Comparison of ENCODE assay signal across 21 cellular contexts in the genomic region with DNA sequence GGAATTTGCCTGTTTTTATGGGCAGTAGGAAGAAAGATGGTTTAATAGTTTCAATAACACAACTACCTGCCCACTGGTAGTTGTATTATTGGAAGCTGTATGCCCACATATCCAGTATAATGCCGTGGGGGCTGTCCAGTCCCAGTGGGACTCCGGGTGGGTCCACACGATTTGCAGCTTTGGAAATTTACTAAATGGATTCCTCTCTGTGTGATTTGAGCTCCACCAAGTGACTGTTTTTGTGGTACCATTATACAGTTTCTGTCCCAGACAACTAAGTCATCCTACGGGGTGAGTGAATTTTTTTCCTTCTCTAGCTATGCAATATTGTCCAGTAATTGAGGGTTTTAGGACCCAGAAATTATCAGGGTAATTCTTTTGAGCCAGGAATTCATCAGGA.
DNase-seq lines count a peak whose midpoint lies in the region; ATAC-seq and TF ChIP-seq lines count a peak whose summit lies in the region.
"Had no signal": no experiment of that assay in that cellular context is flagged by ENCODE, and none has a peak within 500 bp of the region (broad histone marks: within the 10 kb centered on the region; RNA-seq: fewer than 3 reads in every experiment).

No MANE protein-coding gene starts in this region.

- no peak overlapping the region for H2BK15ac ChIP-seq in neuronal stem cell (ENCODE audit: low read length)

- no peak overlapping the region for H2BK5ac ChIP-seq in neuronal stem cell (ENCODE audit: low read length)

- intact Hi-C loops in lower leg skin (cut with DNase I; ENCODE audit: low total_unique reads): no loop called here

- peak; percentile 18 for TF ChIP-seq CTCF in brain microvascular endothelial cell (IDR thresholded peaks at IDR 0.05; ENCODE audit: low read depth, low read length, missing control alignments)
- no peak for TF ChIP-seq CTCF in lower leg skin (IDR thresholded peaks at IDR 0.05)

- no CpG with 5 or more reads among the region's 4 CpGs for WGBS in neuronal stem cell (ENCODE audit: extremely low coverage in 2 of 2, insufficient read length in 2 of 2, insufficient replicate concordance in 1 of 2), 2 donors
- 55 to 79% methylated on average over 4 of the region's 4 CpGs for WGBS in lower leg skin, 2 donors

- peaks cover 2% of the 10 kb centered on the region for H3K79me1 ChIP-seq in neuronal stem cell (ENCODE audit: low read depth, low read length)

- H2BK120ac ChIP-seq in neuronal stem cell (ENCODE audit: low read depth, low read length): no peak overlapping the region

- no peak overlapping the region for H2BK12ac ChIP-seq in neuronal stem cell (ENCODE audit: low read length)

- no peak overlapping the region for H3K27ac ChIP-seq in brain microvascular endothelial cell
- H3K27ac ChIP-seq in neuronal stem cell (replicated peaks; ENCODE audit: low read length): no peak overlapping the region
- H3K27ac ChIP-seq: 22Rv1, skin epidermis, suprapubic skin had no signal

- no peak overlapping the region for H3K4me2 ChIP-seq in neuronal stem cell (ENCODE audit: insufficient read depth, low read length, poor library complexity, severe bottlenecking)

- no peaks in the 10 kb centered on the region for H3K4me1 ChIP-seq in neuronal stem cell (ENCODE audit: control insufficient read depth in 2 of 2, insufficient read depth in 1 of 2, low read depth in 1 of 2, low read length in 2 of 2)
- H3K4me1 ChIP-seq: suprapubic skin had no signal

- no peak overlapping the region for H2AK5ac ChIP-seq in neuronal stem cell (ENCODE audit: low read depth, low read length)

- no peak overlapping the region for H3K4ac ChIP-seq in neuronal stem cell (ENCODE audit: low read length)

- in situ Hi-C loops in brain microvascular endothelial cell (cut with HindIII; ENCODE audit: low pct_ligation_motif_present, low sequenced_read_pairs): no loop called here

- no peak overlapping the region for H4K8ac ChIP-seq in neuronal stem cell (ENCODE audit: low read depth, low read length)

- H3K18ac ChIP-seq in neuronal stem cell (ENCODE audit: low read length): no peak overlapping the region

- TF ChIP-seq RAD21 in Ishikawa (IDR thresholded peaks at IDR 0.05; ENCODE audit: low read depth): peak; percentile 24; the same call in 1 of the 2 replicates

- no peaks in the 10 kb centered on the region for H3K27me3 ChIP-seq in brain microvascular endothelial cell (replicated peaks)
- no peaks in the 10 kb centered on the region for H3K27me3 ChIP-seq in neuronal stem cell (ENCODE audit: control insufficient read depth in 3 of 3, insufficient read depth in 3 of 3, low read depth in 1 of 3, low read length in 3 of 3)
- H3K27me3 ChIP-seq: suprapubic skin had no signal

- DNase-seq in DMS53 (lab: John Stamatoyannopoulos, UW): peak; percentile 7
- no peak for DNase-seq in DMS53 treated with DMSO at 0.1 percent for 48 hours (lab: John Stamatoyannopoulos, UW; ENCODE audit: unreplicated experiment)
- no peak for DNase-seq in brain microvascular endothelial cell
- DNase-seq in fibroblast of peridontal ligament (ENCODE audit: extremely low read depth): peak; percentile 58
- no peak for DNase-seq in neuronal stem cell (ENCODE audit: low spot score)
- DNase-seq in lower leg skin (ENCODE audit: low spot score in 2 of 2): no peak
- DNase-seq: activated CD4-positive, alpha-beta T cell treated with anti-CD3 and anti-CD28 coated beads, Interleukin-2, amount 50 U/mL, for 4 hours; activated naive CD8-positive, alpha-beta T cell treated with anti-CD3 and anti-CD28 coated beads, Interleukin-2, amount 50 U/mL, for 24 hours; activated T-cell treated with anti-CD3 and anti-CD28 coated beads, Interleukin-2, amount 50 U/mL, for 72 hours; CD4-positive, CD25-positive, alpha-beta regulatory T cell; left ventricle myocardium superior; NCI-H187; NCI-H446 treated with DMSO at 0.1 percent for 48 hours; NCI-H774; stimulated activated naive B cell treated with anti-CD40 and anti-IgM and Interleukin-4, amounts not matched to agents 10 μg/mL and 1 μg/mL and 100 μg/mL, for 72 hours; T-helper 17 cell had no signal

- H4K91ac ChIP-seq in neuronal stem cell (ENCODE audit: low read depth, low read length, poor library complexity): no peak overlapping the region

- TF ChIP-seq POLR2A in lower leg skin (IDR thresholded peaks at IDR 0.05): no peak

- no peak overlapping the region for H3K14ac ChIP-seq in neuronal stem cell (ENCODE audit: low read length)

- H3K23ac ChIP-seq in neuronal stem cell (ENCODE audit: low read depth, low read length, poor library complexity): no peak overlapping the region

- H3K36me3 ChIP-seq in brain microvascular endothelial cell (replicated peaks): peaks cover 3% of the 10 kb centered on the region
- no peaks in the 10 kb centered on the region for H3K36me3 ChIP-seq in neuronal stem cell (replicated peaks in 1 of 2; ENCODE audit: control insufficient read depth in 2 of 2, insufficient read depth in 2 of 2, low read length in 2 of 2)

- H2AFZ ChIP-seq in neuronal stem cell (ENCODE audit: low read length): no peak overlapping the region

- no peak for TF ChIP-seq EP300 in Ishikawa (IDR thresholded peaks at IDR 0.05; ENCODE audit: borderline replicate concordance)

- H3K4me3 ChIP-seq in brain microvascular endothelial cell (ENCODE audit: low read depth, low read length) (no peak overlapping the region), neuronal stem cell (ENCODE audit: low read length in 2 of 2) (no peak overlapping the region), lower leg skin (ENCODE audit: low read depth, poor library complexity, severe bottlenecking) (no peak overlapping the region)
- H3K4me3 ChIP-seq: skin epidermis, suprapubic skin had no signal

- no peak overlapping the region for H3K9ac ChIP-seq in neuronal stem cell (ENCODE audit: low read depth, low read length, poor library complexity)

- H3K9me3 ChIP-seq in neuronal stem cell (replicated peaks in 1 of 2; ENCODE audit: control insufficient read depth in 2 of 2, insufficient read depth in 1 of 2, low read depth in 1 of 2, low read length in 2 of 2): no peaks in the 10 kb centered on the region
- H3K9me3 ChIP-seq: suprapubic skin had no signal

- ATAC-seq in GM19397 (IDR thresholded peaks at IDR 0.05; ENCODE audit: unreplicated experiment): no peak
- ATAC-seq: activated naive CD8-positive, alpha-beta T cell treated with anti-CD3 and anti-CD28 coated beads, Interleukin-2, amount 50 U/mL, for 24 hours; activated T-cell treated with anti-CD3 and anti-CD28 coated beads, Interleukin-2, amount 50 U/mL, for 72 hours; left ventricle myocardium superior; stimulated activated naive B cell treated with anti-CD40 and anti-IgM and Interleukin-4, amounts not matched to agents 10 μg/mL and 1 μg/mL and 100 μg/mL, for 72 hours; T-helper 17 cell had no signal

TF ChIP-seq in Ishikawa, 13 proteins besides CTCF, POLR2A, EP300 and RAD21:
- no peak for TF ChIP-seq TEAD4 (IDR thresholded peaks at IDR 0.05)
- TF ChIP-seq, protein P1, sequence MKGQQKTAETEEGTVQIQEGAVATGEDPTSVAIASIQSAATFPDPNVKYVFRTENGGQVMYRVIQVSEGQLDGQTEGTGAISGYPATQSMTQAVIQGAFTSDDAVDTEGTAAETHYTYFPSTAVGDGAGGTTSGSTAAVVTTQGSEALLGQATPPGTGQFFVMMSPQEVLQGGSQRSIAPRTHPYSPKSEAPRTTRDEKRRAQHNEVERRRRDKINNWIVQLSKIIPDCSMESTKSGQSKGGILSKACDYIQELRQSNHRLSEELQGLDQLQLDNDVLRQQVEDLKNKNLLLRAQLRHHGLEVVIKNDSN (IDR thresholded peaks at IDR 0.05): no peak
- no peak for TF ChIP-seq TCF12 (IDR thresholded peaks at IDR 0.05; ENCODE audit: low read depth)
- TF ChIP-seq FOXM1 (IDR thresholded peaks at IDR 0.05; ENCODE audit: borderline replicate concordance, low read depth): no peak
- TF ChIP-seq TAF1 (IDR thresholded peaks at IDR 0.05; ENCODE audit: low read depth): no peak
- TF ChIP-seq EGR1 (IDR thresholded peaks at IDR 0.05): no peak
- TF ChIP-seq, protein P2, sequence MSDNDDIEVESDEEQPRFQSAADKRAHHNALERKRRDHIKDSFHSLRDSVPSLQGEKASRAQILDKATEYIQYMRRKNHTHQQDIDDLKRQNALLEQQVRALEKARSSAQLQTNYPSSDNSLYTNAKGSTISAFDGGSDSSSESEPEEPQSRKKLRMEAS (IDR thresholded peaks at IDR 0.05): no peak
- TF ChIP-seq NFIC (IDR thresholded peaks at IDR 0.05): no peak

Comparison
In these comparisons a context has a peak if more than half of its experiments do, and no peak if none do; other contexts are left out.
1. DNase-seq: peak in DMS53 (single experiment) and fibroblast of peridontal ligament (single experiment); none in DMS53 treated with DMSO at 0.1 percent for 48 hours (single experiment), brain microvascular endothelial cell (single experiment), neuronal stem cell (single experiment) and lower leg skin (0 of 2).